In genomic region chr21:44579056-44579832, GRCh38 we compare ENCODE assay signal across 17 cellular contexts. TPM values are rescaled to one million over a fixed set of nuclear protein-coding genes. Genes with fewer than 3 reads are reported as not detected.
DNase-seq lines count a peak whose midpoint lies in the region; ATAC-seq and TF ChIP-seq lines count a peak whose summit lies in the region.
"Had no signal": no experiment of that assay in that cellular context is flagged by ENCODE, and none has a peak within 500 bp of the region (broad histone marks: within the 10 kb centered on the region; RNA-seq: fewer than 3 reads in every experiment).

No MANE protein-coding gene starts in this region.

- H3K36me3 ChIP-seq in upper lobe of right lung (no peaks in the 10 kb centered on the region), esophagus squamous epithelium (no peaks in the 10 kb centered on the region)
- H3K36me3 ChIP-seq: Peyer's patch had no signal

- H3K27ac Mint-ChIP-seq in WTC11: peak overlapping the region; percentile 69

- 36 to 77% methylated on average over 2 to 9 of the region's 22 CpGs for WGBS in esophagus squamous epithelium, 2 donors

- H3K4me1 Mint-ChIP-seq in WTC11: peaks cover 17% of the 10 kb centered on the region

- CTCF ChIA-PET in GM10248 (lab: Yijun Ruan, JAX): no interaction called here
- CTCF ChIA-PET in WTC11 (lab: Charles Lee): interaction anchor here (2.2 kb wide), 1 partner anchor 214 kb away, joined by 9 read pairs; no protein-coding TSS in a partner anchor

- TF ChIP-seq POLR2A in esophagus squamous epithelium (IDR thresholded peaks at IDR 0.05): no peak

- intact Hi-C loops in upper lobe of right lung (cut with DNase I) (no loop called here), esophagus squamous epithelium (cut with DNase I) (no loop called here)

- DNase-seq in GM10248 (ENCODE audit: extremely low spot score) (peak; percentile 10), WTC11 (ENCODE audit: low spot score) (no peak), mucosa of gallbladder (ENCODE audit: low spot score) (peak; percentile 4), upper lobe of right lung (peak; percentile 50), esophagus squamous epithelium (lab: John Stamatoyannopoulos, UW) (no peak), NCI-H82 (lab: John Stamatoyannopoulos, UW) (no peak)
- DNase-seq: ACHN, C1 segment of cervical spinal cord, DND-41, NCI-H1092 treated with DMSO at 0.1 percent for 48 hours, NCI-H2081, NCI-H446 treated with DMSO at 0.1 percent for 48 hours had no signal

- no peak for TF ChIP-seq CTCF in GM10248 (IDR thresholded peaks at IDR 0.05; ENCODE audit: control extremely low read depth, extremely low read depth, low read depth, missing control alignments)
- TF ChIP-seq CTCF in WTC11 (IDR thresholded peaks at IDR 0.05): no peak
- TF ChIP-seq CTCF in upper lobe of right lung (IDR thresholded peaks at IDR 0.05): no peak
- no peak for TF ChIP-seq CTCF in esophagus squamous epithelium (IDR thresholded peaks at IDR 0.05)

- H3K4me3 ChIP-seq in upper lobe of right lung (no peak overlapping the region), esophagus squamous epithelium (no peak overlapping the region)
- H3K4me3 ChIP-seq: K562, Peyer's patch had no signal

- peaks cover 21% of the 10 kb centered on the region for H3K36me3 Mint-ChIP-seq in WTC11

- ATAC-seq in WTC11 (no peak), upper lobe of right lung (peak; percentile 26), GM21717 (IDR thresholded peaks at IDR 0.05; ENCODE audit: unreplicated experiment) (no peak)
- ATAC-seq: HCT116, K562 had no signal

- H3K27ac ChIP-seq in upper lobe of right lung (no peak overlapping the region), esophagus squamous epithelium (no peak overlapping the region)
- H3K27ac ChIP-seq: Peyer's patch had no signal

- H3K4me3 Mint-ChIP-seq in WTC11: no peak overlapping the region

- H3K4me1 ChIP-seq in upper lobe of right lung (no peaks in the 10 kb centered on the region), esophagus squamous epithelium (peaks cover 0 to 7% (median 0%) of the 10 kb centered on the region in 3 donors)
- H3K4me1 ChIP-seq: Peyer's patch had no signal

- POLR2A ChIA-PET in GM10248 (lab: Yijun Ruan, JAX): no interaction called here
- POLR2A ChIA-PET in WTC11 (lab: Charles Lee): no interaction called here

- H3K27me3 ChIP-seq in upper lobe of right lung (no peaks in the 10 kb centered on the region), esophagus squamous epithelium (peaks cover 0 to 48% (median 0%) of the 10 kb centered on the region in 4 donors)
- H3K27me3 ChIP-seq: Peyer's patch had no signal

- H3K9me3 ChIP-seq in upper lobe of right lung (peaks cover 8% of the 10 kb centered on the region), esophagus squamous epithelium (peaks cover 0 to 33% (median 18%) of the 10 kb centered on the region in 3 donors)
- H3K9me3 ChIP-seq: Peyer's patch had no signal

- no peaks in the 10 kb centered on the region; the same call in 1 of the 2 replicates for H3K27me3 Mint-ChIP-seq in WTC11 (ENCODE audit: low read depth)

- peaks cover 33% of the 10 kb centered on the region for H3K9me3 Mint-ChIP-seq in WTC11

TF ChIP-seq in WTC11, 78 proteins besides CTCF, POLR2A, EP300 and RAD21:
- TF ChIP-seq ZBTB43 (CRISPR knock-in tag; IDR thresholded peaks at IDR 0.05) (no peak), TCF7 (CRISPR knock-in tag; IDR thresholded peaks at IDR 0.05; ENCODE audit: low read depth) (no peak), KAT7 (CRISPR knock-in tag; IDR thresholded peaks at IDR 0.05; ENCODE audit: borderline replicate concordance) (no peak), ZNF423 (CRISPR knock-in tag; IDR thresholded peaks at IDR 0.05) (no peak), GRHL2 (CRISPR knock-in tag; IDR thresholded peaks at IDR 0.05; ENCODE audit: insufficient replicate concordance, severe bottlenecking) (no peak), STAT6 (CRISPR knock-in tag; conservative IDR thresholded peaks at IDR 0.05; ENCODE audit: low read depth) (no peak), NR1H2 (CRISPR knock-in tag; IDR thresholded peaks at IDR 0.05) (no peak), CBFB (CRISPR knock-in tag; IDR thresholded peaks at IDR 0.05; ENCODE audit: low read depth) (no peak), TEAD4 (CRISPR knock-in tag; IDR thresholded peaks at IDR 0.05) (no peak), PREB (CRISPR knock-in tag; IDR thresholded peaks at IDR 0.05; ENCODE audit: borderline replicate concordance) (no peak), USF2 (CRISPR knock-in tag; IDR thresholded peaks at IDR 0.05) (no peak), E2F1 (CRISPR knock-in tag; IDR thresholded peaks at IDR 0.05) (no peak)

RNA-seq across cellular contexts. Expression of gene KRTAP10-5, which starts 1.2 kb away (rescaled TPM):
- total RNA-seq in WTC11 (2021): not detected in 3 replicates
- not detected for total RNA-seq in mucosa of gallbladder
- total RNA-seq in upper lobe of right lung: not detected
- not detected for total RNA-seq in esophagus squamous epithelium
- total RNA-seq: G401, K562, Peyer's patch had no signal

RNA-seq across cellular contexts. Expression of gene KRTAP10-4, which starts 5.7 kb away (rescaled TPM):
- not detected in 3 replicates for total RNA-seq in WTC11 (2021)
- not detected for total RNA-seq in mucosa of gallbladder
- total RNA-seq in upper lobe of right lung: not detected
- not detected for total RNA-seq in esophagus squamous epithelium
- total RNA-seq: G401, K562, Peyer's patch had no signal

RNA-seq across cellular contexts. Expression of gene KRTAP10-6, which starts 13.1 kb away (rescaled TPM):
- total RNA-seq in WTC11 (2021) (0.17 TPM in 1 of 3 replicates, not detected in the others), mucosa of gallbladder (not detected), upper lobe of right lung (not detected), esophagus squamous epithelium (not detected)
- total RNA-seq: G401, K562, Peyer's patch had no signal

RNA-seq across cellular contexts. Expression of gene KRTAP10-3, which starts 20.6 kb away (rescaled TPM):
- not detected in 3 replicates for total RNA-seq in WTC11 (2021)
- not detected for total RNA-seq in mucosa of gallbladder
- not detected for total RNA-seq in upper lobe of right lung
- total RNA-seq in esophagus squamous epithelium: not detected
- total RNA-seq: G401, K562, Peyer's patch had no signal

RNA-seq across cellular contexts. Expression of gene KRTAP10-7, which starts 21.2 kb away (rescaled TPM):
- total RNA-seq in WTC11 (2021) (not detected in 3 replicates), mucosa of gallbladder (not detected), upper lobe of right lung (not detected), esophagus squamous epithelium (not detected)
- total RNA-seq: G401, K562, Peyer's patch had no signal

Comparison
In these comparisons a context has a peak if more than half of its experiments do, and no peak if none do; other contexts are left out.
1. DNase-seq: peak in GM10248 (single experiment), mucosa of gallbladder (single experiment) and upper lobe of right lung (single experiment); none in WTC11 (single experiment), esophagus squamous epithelium (single experiment) and NCI-H82 (single experiment).